In genomic region chr4:102344955-102345794, GRCh38 we compare ENCODE assay signal across 8 cellular contexts. TPM values are rescaled to one million over a fixed set of nuclear protein-coding genes. Genes with fewer than 3 reads are reported as not detected.
DNase-seq lines count a peak whose midpoint lies in the region; ATAC-seq and TF ChIP-seq lines count a peak whose summit lies in the region.

Gene SLC39A8 (minus strand): TSS chr4:102345482. CDS start chr4:102344662, 820 bp downstream.

- H3K36me3 ChIP-seq in SU-DHL-6 (ENCODE audit: low read length) (no peaks in the 10 kb centered on the region), trophoblast cell (ENCODE audit: control insufficient read depth in 1 of 2, insufficient read depth in 2 of 2, low read length in 2 of 2) (no peaks in the 10 kb centered on the region), tibial nerve (no peaks in the 10 kb centered on the region)

- intact Hi-C loops in Right ventricle myocardium inferior (cut with DNase I), result loop anchor here (5.0 kb wide), 1 partner anchor 87 kb away; no protein-coding TSS in a partner anchor

- peaks cover 17% of the 10 kb centered on the region for H3K36me3 Mint-ChIP-seq in activated naive CD8-positive, alpha-beta T cell treated with anti-CD3 and anti-CD28 coated beads for 36 hours

- peak within 1 kb of the TSS; percentile 96 for H2BK120ac ChIP-seq in trophoblast cell (ENCODE audit: insufficient read depth, low read length, poor library complexity)

- H3K9me3 ChIP-seq in SU-DHL-6 (ENCODE audit: insufficient read depth, low read length) (no peaks in the 10 kb centered on the region), trophoblast cell (ENCODE audit: insufficient read depth, low read depth, low read length) (no peaks in the 10 kb centered on the region), tibial nerve (no peaks in the 10 kb centered on the region)

- H3K79me1 ChIP-seq in trophoblast cell (ENCODE audit: low read length), result peaks cover 10% of the 10 kb centered on the region

- peak within 1 kb of the TSS; percentile 89 for H4K12ac ChIP-seq in trophoblast cell (ENCODE audit: low read depth, low read length)

- H3K4ac ChIP-seq in trophoblast cell (ENCODE audit: low read depth, low read length), result peak within 1 kb of the TSS; percentile 78

- H3K27me3 Mint-ChIP-seq in activated naive CD8-positive, alpha-beta T cell treated with anti-CD3 and anti-CD28 coated beads for 36 hours, result no peaks in the 10 kb centered on the region

- peaks cover 11% of the 10 kb centered on the region for H3F3A ChIP-seq in SU-DHL-6 (ENCODE audit: insufficient read depth)

- H3K79me2 ChIP-seq in SU-DHL-6 (ENCODE audit: insufficient read depth, low read length), result peaks cover 33% of the 10 kb centered on the region; the same call in 1 of the 2 replicates
- H3K79me2 ChIP-seq in trophoblast cell (ENCODE audit: control insufficient read depth, insufficient read depth, low read length, poor library complexity), result peaks cover 9% of the 10 kb centered on the region

- H3K9me3 Mint-ChIP-seq in activated naive CD8-positive, alpha-beta T cell treated with anti-CD3 and anti-CD28 coated beads for 36 hours, result no peaks in the 10 kb centered on the region

- H3K4me1 ChIP-seq in trophoblast cell (ENCODE audit: control insufficient read depth in 1 of 2, insufficient read depth in 2 of 2, low read length in 2 of 2) (peaks cover 0 to 6% of the 10 kb centered on the region in 2 experiments), tibial nerve (peaks cover 0 to 15% (median 6%) of the 10 kb centered on the region in 4 donors)

- H3K4me3 Mint-ChIP-seq in activated naive CD8-positive, alpha-beta T cell treated with anti-CD3 and anti-CD28 coated beads for 36 hours, result peak within 1 kb of the TSS; percentile 83

- H3K14ac ChIP-seq in trophoblast cell (ENCODE audit: low read length), result peak within 1 kb of the TSS; percentile 91

- H4K20me1 ChIP-seq in SU-DHL-6 (ENCODE audit: low read depth, low read length), result 0 out of 2 replicates have a peak, but pooled peaks cover 3% of the 10 kb centered on the region

- peak within 1 kb of the TSS; percentile 64 for H2AK5ac ChIP-seq in trophoblast cell (ENCODE audit: low read length)

- H2BK5ac ChIP-seq in trophoblast cell (ENCODE audit: low read depth, low read length, poor library complexity), result peak within 1 kb of the TSS; percentile 72

- H3K9ac ChIP-seq in SU-DHL-6 (ENCODE audit: low read length) (peak within 1 kb of the TSS; percentile 76), trophoblast cell (ENCODE audit: low read length) (peak within 1 kb of the TSS; percentile 49)

- peak; percentile 82 for TF ChIP-seq CTCF in GM12873 (IDR thresholded peaks at IDR 0.05; ENCODE audit: insufficient read depth, low read depth, low read length, missing control alignments)
- peak; percentile 50 for TF ChIP-seq CTCF in NB4 (IDR thresholded peaks at IDR 0.05; ENCODE audit: low read depth, low read length)
- TF ChIP-seq CTCF in SU-DHL-6 (IDR thresholded peaks at IDR 0.05; ENCODE audit: insufficient read depth, low read length, poor library complexity, severe bottlenecking), result peak; percentile 21
- peak; percentile 62 to 89 (median 81) for TF ChIP-seq CTCF in tibial nerve (IDR thresholded peaks at IDR 0.05)

- peak within 1 kb of the TSS; percentile 92 for H3K18ac ChIP-seq in trophoblast cell (ENCODE audit: low read length)

- peak within 1 kb of the TSS; percentile 85 for H4K91ac ChIP-seq in trophoblast cell (ENCODE audit: low read depth, low read length)

- H3K4me3 ChIP-seq in NB4 (ENCODE audit: low read depth, low read length), result peak within 1 kb of the TSS; percentile 82
- H3K4me3 ChIP-seq in SU-DHL-6 (ENCODE audit: insufficient read depth, low read length, poor library complexity, severe bottlenecking), result peak within 1 kb of the TSS; percentile 84
- H3K4me3 ChIP-seq in trophoblast cell (ENCODE audit: low read depth, low read length), result peak within 1 kb of the TSS; percentile 78
- H3K4me3 ChIP-seq in tibial nerve, result peak within 1 kb of the TSS; percentile 50 to 71 (median 60)

- peak within 1 kb of the TSS; percentile 89 for H4K8ac ChIP-seq in trophoblast cell (ENCODE audit: low read depth, low read length)

- H2BK12ac ChIP-seq in trophoblast cell (ENCODE audit: low read length), result peak within 1 kb of the TSS; percentile 62

- peak within 1 kb of the TSS; percentile 91 for H3K27ac Mint-ChIP-seq in activated naive CD8-positive, alpha-beta T cell treated with anti-CD3 and anti-CD28 coated beads for 36 hours

- H3K4me1 Mint-ChIP-seq in activated naive CD8-positive, alpha-beta T cell treated with anti-CD3 and anti-CD28 coated beads for 36 hours, result peaks cover 38% of the 10 kb centered on the region

- H3K27ac ChIP-seq in SU-DHL-6 (ENCODE audit: low read depth, low read length) (peak within 1 kb of the TSS; percentile 94), trophoblast cell (ENCODE audit: low read depth, low read length) (peak within 1 kb of the TSS; percentile 57), tibial nerve (peak within 1 kb of the TSS; percentile 31 to 81 (median 71))

- no CpG with 5 or more reads among the region's 54 CpGs for WGBS in trophoblast cell (ENCODE audit: extremely low coverage, insufficient coverage, insufficient read length)
- 1% methylated on average over 54 of the region's 54 CpGs for WGBS in tibial nerve, 2 donors

- peak; percentile 81 for ATAC-seq in HG02588 (IDR thresholded peaks at IDR 0.05; ENCODE audit: unreplicated experiment)
- ATAC-seq in Right ventricle myocardium inferior, result peak; percentile 96

- TF ChIP-seq POLR2A in NB4 (IDR thresholded peaks at IDR 0.05; ENCODE audit: extremely low read depth, insufficient read length) (peak; percentile 46), tibial nerve (IDR thresholded peaks at IDR 0.05) (peak; percentile 16 to 48)

- no peaks in the 10 kb centered on the region for H3K27me3 ChIP-seq in SU-DHL-6 (ENCODE audit: low read length)
- H3K27me3 ChIP-seq in trophoblast cell (ENCODE audit: insufficient read depth, low read length), result no peaks in the 10 kb centered on the region
- H3K27me3 ChIP-seq in tibial nerve, result no peaks in the 10 kb centered on the region

- DNase-seq in NB4 (ENCODE audit: low read depth) (peak; percentile 96), Right ventricle myocardium inferior (ENCODE audit: missing footprints) (peak; percentile 93), trophoblast cell (peak; percentile 90 to 94), tibial nerve (ENCODE audit: low spot score in 2 of 2) (peak; percentile 68 to 76)
- DNase-seq in activated naive CD8-positive, alpha-beta T cell treated with anti-CD3 and anti-CD28 coated beads for 36 hours, result peak; percentile 91

- no peak within 1 kb of the TSS for H3K23ac ChIP-seq in trophoblast cell (ENCODE audit: low read length)

- peak in 1 of 2 donors; percentile 73 for TF ChIP-seq EP300 in tibial nerve (IDR thresholded peaks at IDR 0.05)

- peak within 1 kb of the TSS; percentile 90 for H2AFZ ChIP-seq in SU-DHL-6 (ENCODE audit: low read depth, low read length, severe bottlenecking)
- peak within 1 kb of the TSS; percentile 92 for H2AFZ ChIP-seq in trophoblast cell (ENCODE audit: insufficient read depth, low read length, poor library complexity)

- no peaks in the 10 kb centered on the region for H3K9me2 ChIP-seq in SU-DHL-6 (replicated peaks; ENCODE audit: insufficient read depth, low read length)

- H3K4me2 ChIP-seq in SU-DHL-6 (ENCODE audit: low read depth, low read length, poor library complexity, severe bottlenecking) (peak within 1 kb of the TSS; percentile 97), trophoblast cell (ENCODE audit: low read length) (peak within 1 kb of the TSS; percentile 68)

RNA-seq across cellular contexts. Expression of gene SLC39A8, which starts in this region (rescaled TPM):
- 10 to 100 TPM; 53.6 to 55.8 TPM for total RNA-seq in activated naive CD8-positive, alpha-beta T cell treated with anti-CD3 and anti-CD28 coated beads for 36 hours
- total RNA-seq in Right ventricle myocardium inferior, result 3.1 TPM
- polyA plus RNA-seq in trophoblast cell (2013), result 32.6 and 35.3 TPM in 2 replicates
- 10 to 100 TPM in 1 of 4 donors, 1 to 10 TPM in 3; 4.4 to 27.0 (median 7.9) TPM for total RNA-seq in tibial nerve

Comparison
In these comparisons a context has a peak if more than half of its experiments do, and no peak if none do; other contexts are left out.
1. Peak in every context shown above with its lines: DNase-seq, ATAC-seq, H3K4me3 ChIP-seq and H3K27ac ChIP-seq.
2. CTCF ChIP-seq: peak in every context shown above with its lines; median percentile 82 in GM12873; 81 in tibial nerve; 50 in NB4; 21 in SU-DHL-6.